ENCODE assay signal across 9 cellular contexts in the genomic region with DNA sequence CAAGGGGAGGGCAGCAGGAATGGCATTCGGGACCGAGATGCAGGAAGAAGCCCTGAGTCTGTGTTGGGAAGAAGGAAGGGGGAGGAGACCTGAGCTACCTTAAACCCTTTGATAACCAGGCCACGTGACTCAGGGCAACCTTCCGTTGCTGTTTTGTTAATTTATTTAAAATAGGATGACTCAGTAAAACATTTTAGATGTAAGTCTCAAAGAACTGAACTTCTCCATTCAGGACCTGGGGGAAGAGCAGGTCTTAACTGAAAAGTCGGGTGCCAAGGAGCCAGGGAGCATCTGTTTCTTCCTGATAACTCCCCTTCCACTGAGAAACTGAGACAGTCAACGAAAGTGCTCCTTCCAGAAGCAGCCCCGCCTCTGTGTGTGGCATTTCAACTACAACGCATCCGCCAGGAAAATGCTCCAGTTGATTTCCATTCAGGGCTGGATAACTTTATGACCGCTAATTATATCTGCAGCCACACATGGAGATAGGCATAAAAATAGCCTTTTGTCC.
DNase-seq lines count a peak whose midpoint lies in the region; ATAC-seq and TF ChIP-seq lines count a peak whose summit lies in the region.
"Had no signal": no experiment of that assay in that cellular context is flagged by ENCODE, and none has a peak within 500 bp of the region (broad histone marks: within the 10 kb centered on the region; RNA-seq: fewer than 3 reads in every experiment).

No MANE protein-coding gene starts in this region.

- no peaks in the 10 kb centered on the region for H3K9me3 Mint-ChIP-seq in CD4-positive, alpha-beta memory T cell
- no peaks in the 10 kb centered on the region for H3K9me3 Mint-ChIP-seq in endothelial cell (ENCODE audit: unreplicated experiment)

- no peaks in the 10 kb centered on the region for H3K27me3 Mint-ChIP-seq in CD4-positive, alpha-beta memory T cell
- peaks cover 9% of the 10 kb centered on the region for H3K27me3 Mint-ChIP-seq in endothelial cell (ENCODE audit: unreplicated experiment)

- H3K9ac ChIP-seq in mucosa of stomach (ENCODE audit: low read length) = peak overlapping the region; percentile 46

- no peaks in the 10 kb centered on the region for H3K9me3 ChIP-seq in CD4-positive, alpha-beta memory T cell (ENCODE audit: control insufficient read depth in 1 of 2, low read length in 2 of 2)
- no peaks in the 10 kb centered on the region for H3K9me3 ChIP-seq in mucosa of stomach (ENCODE audit: control insufficient read depth, low read length)

- POLR2A ChIA-PET in CD4-positive, alpha-beta memory T cell (lab: Charles Lee; ENCODE audit: partially characterized antibody) = no interaction called here

- peaks cover 53% of the 10 kb centered on the region for H3K4me1 ChIP-seq in CD4-positive, alpha-beta memory T cell (ENCODE audit: insufficient read depth, low read length)
- H3K4me1 ChIP-seq in mucosa of stomach (ENCODE audit: control insufficient read depth, insufficient read depth, low read length) = peaks cover 60% of the 10 kb centered on the region

- H3K27me3 ChIP-seq in CD4-positive, alpha-beta memory T cell (ENCODE audit: insufficient read depth, low read length) = no peaks in the 10 kb centered on the region
- H3K27me3 ChIP-seq in mucosa of stomach (ENCODE audit: control insufficient read depth, insufficient read depth, low read length) = no peaks in the 10 kb centered on the region

- H3K4me1 Mint-ChIP-seq in CD4-positive, alpha-beta memory T cell = peaks cover 24 to 65% (median 50%) of the 10 kb centered on the region in 4 donors
- peaks cover 62% of the 10 kb centered on the region for H3K4me1 Mint-ChIP-seq in endothelial cell (ENCODE audit: unreplicated experiment)

- CTCF ChIA-PET in CD4-positive, alpha-beta memory T cell (lab: Charles Lee; ENCODE audit: partially characterized antibody) = interaction anchor here (1.3 kb wide), 1 partner anchor 22 kb away, joined by 4 read pairs; no protein-coding TSS in a partner anchor

- peak overlapping the region in 4 of 7 donors; percentile 51 to 82 (median 68) for H3K27ac Mint-ChIP-seq in CD4-positive, alpha-beta memory T cell
- H3K27ac Mint-ChIP-seq in endothelial cell (ENCODE audit: unreplicated experiment) = peak overlapping the region; percentile 86

- peaks cover 20% of the 10 kb centered on the region for H3K36me3 ChIP-seq in CD4-positive, alpha-beta memory T cell (ENCODE audit: insufficient read depth, low read length)
- H3K36me3 ChIP-seq in mucosa of stomach (ENCODE audit: control insufficient read depth, insufficient read depth, low read length) = peaks cover 3% of the 10 kb centered on the region

- no peak overlapping the region for H3K4me3 ChIP-seq in CD4-positive, alpha-beta memory T cell (ENCODE audit: low read length in 2 of 2)
- no peak overlapping the region for H3K4me3 ChIP-seq in mucosa of stomach (ENCODE audit: low read length)

- TF ChIP-seq CTCF in endothelial cell (IDR thresholded peaks at IDR 0.05; ENCODE audit: unreplicated experiment) (no peak), omental fat pad (IDR thresholded peaks at IDR 0.05) (no peak)

- ATAC-seq in HG02973 (IDR thresholded peaks at IDR 0.05; ENCODE audit: unreplicated experiment) (no peak), omental fat pad (ENCODE audit: low FRiP score) (no peak)

- intact Hi-C loops in CD4-positive, alpha-beta memory T cell (cut with micrococcal nuclease) = loop anchor here (10.0 kb wide), 1 partner anchor 122 kb away; no protein-coding TSS in a partner anchor

- H3K27ac ChIP-seq in CD4-positive, alpha-beta memory T cell (ENCODE audit: low read depth, low read length) = no peak overlapping the region

- H3K36me3 Mint-ChIP-seq in CD4-positive, alpha-beta memory T cell = peaks cover 51% of the 10 kb centered on the region in 2 donors
- H3K36me3 Mint-ChIP-seq in endothelial cell (ENCODE audit: low read depth, unreplicated experiment) = peaks cover 45% of the 10 kb centered on the region

- H3K4me3 Mint-ChIP-seq in CD4-positive, alpha-beta memory T cell = peak overlapping the region in 1 of 8 donors; percentile 55
- no peak overlapping the region for H3K4me3 Mint-ChIP-seq in endothelial cell (ENCODE audit: unreplicated experiment)

- DNase-seq in CD4-positive, alpha-beta memory T cell = no peak
- DNase-seq in NCI-H748 (lab: John Stamatoyannopoulos, UW; ENCODE audit: unreplicated experiment) = peak; percentile 68
- DNase-seq in endothelial cell (ENCODE audit: low spot score) = no peak
- no peak for DNase-seq in omental fat pad (ENCODE audit: low spot score)
- no peak for DNase-seq in NCI-H187 treated with DMSO at 0.1 percent for 48 hours (lab: John Stamatoyannopoulos, UW)
- no peak for DNase-seq in midbrain (lab: John Stamatoyannopoulos, UW)
- DNase-seq: SW 1271 had no signal
